In the genomic region with DNA sequence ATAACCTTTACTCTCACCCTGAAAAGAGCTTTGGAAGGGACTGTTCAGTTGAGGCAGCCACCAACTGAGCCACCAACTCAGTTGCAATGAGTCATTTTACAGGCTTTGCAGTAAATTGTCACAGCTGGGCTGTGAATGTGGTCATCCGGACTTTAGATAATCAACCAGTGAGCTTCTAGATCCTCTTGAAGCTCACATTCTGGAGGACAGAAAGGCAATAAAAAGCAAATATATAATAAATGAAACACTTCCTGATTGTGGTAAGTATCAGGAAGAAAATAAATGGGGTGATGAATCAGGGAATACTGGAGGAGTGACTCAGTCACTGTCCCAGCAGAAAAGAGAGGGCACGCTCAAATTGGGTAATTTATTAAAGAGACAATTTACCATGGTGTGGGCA, we compare ENCODE assay signal across 1 cellular context.
A peak's percentile ranks its signal among the peaks of the same experiment; 100 is the strongest.
TF ChIP-seq lines count a peak whose summit lies in the region.

No MANE protein-coding gene starts in this region.

TF ChIP-seq in HCT116, 20 proteins besides CTCF, POLR2A, EP300 and RAD21 (continued from another document):
- TF ChIP-seq, protein P1, sequence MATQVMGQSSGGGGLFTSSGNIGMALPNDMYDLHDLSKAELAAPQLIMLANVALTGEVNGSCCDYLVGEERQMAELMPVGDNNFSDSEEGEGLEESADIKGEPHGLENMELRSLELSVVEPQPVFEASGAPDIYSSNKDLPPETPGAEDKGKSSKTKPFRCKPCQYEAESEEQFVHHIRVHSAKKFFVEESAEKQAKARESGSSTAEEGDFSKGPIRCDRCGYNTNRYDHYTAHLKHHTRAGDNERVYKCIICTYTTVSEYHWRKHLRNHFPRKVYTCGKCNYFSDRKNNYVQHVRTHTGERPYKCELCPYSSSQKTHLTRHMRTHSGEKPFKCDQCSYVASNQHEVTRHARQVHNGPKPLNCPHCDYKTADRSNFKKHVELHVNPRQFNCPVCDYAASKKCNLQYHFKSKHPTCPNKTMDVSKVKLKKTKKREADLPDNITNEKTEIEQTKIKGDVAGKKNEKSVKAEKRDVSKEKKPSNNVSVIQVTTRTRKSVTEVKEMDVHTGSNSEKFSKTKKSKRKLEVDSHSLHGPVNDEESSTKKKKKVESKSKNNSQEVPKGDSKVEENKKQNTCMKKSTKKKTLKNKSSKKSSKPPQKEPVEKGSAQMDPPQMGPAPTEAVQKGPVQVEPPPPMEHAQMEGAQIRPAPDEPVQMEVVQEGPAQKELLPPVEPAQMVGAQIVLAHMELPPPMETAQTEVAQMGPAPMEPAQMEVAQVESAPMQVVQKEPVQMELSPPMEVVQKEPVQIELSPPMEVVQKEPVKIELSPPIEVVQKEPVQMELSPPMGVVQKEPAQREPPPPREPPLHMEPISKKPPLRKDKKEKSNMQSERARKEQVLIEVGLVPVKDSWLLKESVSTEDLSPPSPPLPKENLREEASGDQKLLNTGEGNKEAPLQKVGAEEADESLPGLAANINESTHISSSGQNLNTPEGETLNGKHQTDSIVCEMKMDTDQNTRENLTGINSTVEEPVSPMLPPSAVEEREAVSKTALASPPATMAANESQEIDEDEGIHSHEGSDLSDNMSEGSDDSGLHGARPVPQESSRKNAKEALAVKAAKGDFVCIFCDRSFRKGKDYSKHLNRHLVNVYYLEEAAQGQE (IDR thresholded peaks at IDR 0.05; ENCODE audit: low read depth) = no peak
- TF ChIP-seq, protein P2, sequence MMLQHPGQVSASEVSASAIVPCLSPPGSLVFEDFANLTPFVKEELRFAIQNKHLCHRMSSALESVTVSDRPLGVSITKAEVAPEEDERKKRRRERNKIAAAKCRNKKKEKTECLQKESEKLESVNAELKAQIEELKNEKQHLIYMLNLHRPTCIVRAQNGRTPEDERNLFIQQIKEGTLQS (IDR thresholded peaks at IDR 0.05) = no peak
- no peak for TF ChIP-seq EZH2 (IDR thresholded peaks at IDR 0.05)
- no peak for TF ChIP-seq POLR2AphosphoS5 (IDR thresholded peaks at IDR 0.05; ENCODE audit: low read depth, low read length)
- 0 out of 2 replicates have a peak, but pooled peaks have one; percentile 51 for TF ChIP-seq CEBPB (IDR thresholded peaks at IDR 0.05; ENCODE audit: low read depth)
- TF ChIP-seq ZNF274 (IDR thresholded peaks at IDR 0.05; ENCODE audit: low read depth, low read length) = no peak
- peak; percentile 76; the same call in 1 of the 2 replicates for TF ChIP-seq JUND (IDR thresholded peaks at IDR 0.05)
- TF ChIP-seq EZH2phosphoT487 (IDR thresholded peaks at IDR 0.05; ENCODE audit: borderline replicate concordance) = no peak
- TF ChIP-seq ZFX (IDR thresholded peaks at IDR 0.05) = no peak
- TF ChIP-seq SP1 (IDR thresholded peaks at IDR 0.05; ENCODE audit: low read depth) = peak; percentile 48; the same call in 1 of the 2 replicates
- TF ChIP-seq ELF1 (IDR thresholded peaks at IDR 0.05; ENCODE audit: borderline replicate concordance, low read depth) = no peak
- TF ChIP-seq, protein P3, sequence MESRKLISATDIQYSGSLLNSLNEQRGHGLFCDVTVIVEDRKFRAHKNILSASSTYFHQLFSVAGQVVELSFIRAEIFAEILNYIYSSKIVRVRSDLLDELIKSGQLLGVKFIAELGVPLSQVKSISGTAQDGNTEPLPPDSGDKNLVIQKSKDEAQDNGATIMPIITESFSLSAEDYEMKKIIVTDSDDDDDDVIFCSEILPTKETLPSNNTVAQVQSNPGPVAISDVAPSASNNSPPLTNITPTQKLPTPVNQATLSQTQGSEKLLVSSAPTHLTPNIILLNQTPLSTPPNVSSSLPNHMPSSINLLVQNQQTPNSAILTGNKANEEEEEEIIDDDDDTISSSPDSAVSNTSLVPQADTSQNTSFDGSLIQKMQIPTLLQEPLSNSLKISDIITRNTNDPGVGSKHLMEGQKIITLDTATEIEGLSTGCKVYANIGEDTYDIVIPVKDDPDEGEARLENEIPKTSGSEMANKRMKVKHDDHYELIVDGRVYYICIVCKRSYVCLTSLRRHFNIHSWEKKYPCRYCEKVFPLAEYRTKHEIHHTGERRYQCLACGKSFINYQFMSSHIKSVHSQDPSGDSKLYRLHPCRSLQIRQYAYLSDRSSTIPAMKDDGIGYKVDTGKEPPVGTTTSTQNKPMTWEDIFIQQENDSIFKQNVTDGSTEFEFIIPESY (IDR thresholded peaks at IDR 0.05; ENCODE audit: extremely low read depth, insufficient replicate concordance, low read length) = no peak
- TF ChIP-seq, protein P4, sequence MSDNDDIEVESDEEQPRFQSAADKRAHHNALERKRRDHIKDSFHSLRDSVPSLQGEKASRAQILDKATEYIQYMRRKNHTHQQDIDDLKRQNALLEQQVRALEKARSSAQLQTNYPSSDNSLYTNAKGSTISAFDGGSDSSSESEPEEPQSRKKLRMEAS (IDR thresholded peaks at IDR 0.05) = no peak; the same call in 1 of the 2 replicates
- no peak for TF ChIP-seq SIN3A (IDR thresholded peaks at IDR 0.05; ENCODE audit: low read depth)
- TF ChIP-seq CBX3 (IDR thresholded peaks at IDR 0.05; ENCODE audit: low read depth) = no peak
- no peak for TF ChIP-seq YY1 (IDR thresholded peaks at IDR 0.05; ENCODE audit: extremely low read depth, insufficient replicate concordance, low read depth, low read length)
- no peak for TF ChIP-seq TCF7L2 (IDR thresholded peaks at IDR 0.05; ENCODE audit: borderline replicate concordance, extremely low read depth, insufficient read depth, insufficient read length)
- peak; percentile 84 for TF ChIP-seq FOSL1 (IDR thresholded peaks at IDR 0.05; ENCODE audit: low read depth)
- no peak for TF ChIP-seq SRF (IDR thresholded peaks at IDR 0.05; ENCODE audit: low read depth)
